Comparison of ENCODE assay signal across 8 cellular contexts in the genomic region with DNA sequence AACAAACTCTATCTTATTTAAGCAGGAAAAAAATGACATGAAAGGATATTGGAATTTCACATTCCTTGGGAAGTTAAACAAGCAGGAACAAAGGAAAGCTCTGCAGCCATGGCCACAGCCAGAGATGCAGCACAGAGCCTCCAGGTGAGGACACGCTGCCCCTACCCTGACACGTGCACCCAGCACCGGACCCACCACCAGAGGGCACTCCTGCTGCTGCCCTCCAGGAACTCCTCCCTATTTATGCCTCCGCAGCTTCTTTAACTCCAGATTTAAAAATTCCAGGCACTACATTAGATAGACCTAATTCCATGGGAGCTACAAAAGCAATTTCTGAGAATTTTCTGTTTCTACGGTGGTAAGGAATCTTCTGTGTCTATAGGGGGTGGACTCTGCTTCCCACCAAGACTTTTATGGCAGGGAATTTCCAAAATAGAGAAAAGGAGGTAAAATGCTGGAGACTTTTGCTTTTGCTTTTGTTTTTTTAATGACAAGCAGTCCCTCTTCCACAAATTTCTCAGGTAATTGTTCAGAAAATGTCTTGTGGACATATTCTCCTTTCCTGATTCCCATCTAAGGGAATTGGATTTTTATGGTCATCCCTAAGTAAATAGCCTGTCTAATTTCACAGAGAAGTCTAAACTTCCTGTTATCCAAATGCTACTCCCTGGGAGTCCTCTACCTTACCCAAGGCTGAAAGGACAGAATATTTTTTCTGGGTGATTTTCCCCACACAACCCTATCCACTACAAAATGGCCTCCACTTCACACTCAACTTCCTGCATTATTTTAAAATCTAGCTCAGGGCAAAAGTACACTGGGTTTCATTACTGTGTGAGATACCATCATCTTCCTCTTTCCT.
DNase-seq lines count a peak whose midpoint lies in the region; ATAC-seq and TF ChIP-seq lines count a peak whose summit lies in the region.

No MANE protein-coding gene starts in this region.

- no peaks in the 10 kb centered on the region for H3K4me1 ChIP-seq in GM23338 (ENCODE audit: insufficient read depth)

- peak; percentile 100 for ATAC-seq in GM23338
- peak in 1 of 2 donors; percentile 51 for ATAC-seq in naive B cell (ENCODE audit: low read depth in 2 of 2)
- no peak for ATAC-seq in GM19452 (IDR thresholded peaks at IDR 0.05; ENCODE audit: unreplicated experiment)

- peak overlapping the region; percentile 89 for H2AFZ ChIP-seq in GM23338

- CTCF ChIA-PET in activated CD4-positive, alpha-beta T cell treated with anti-CD3 and anti-CD28 coated beads, Interleukin-2, amount 10 ng/mL, durations not matched to agents 7 days and 5 days (lab: Charles Lee), result interaction anchor here (0.6 kb wide), 2 partner anchors 41 to 357 kb away, joined by 3 to 4 read pairs; no protein-coding TSS in a partner anchor

- no peaks in the 10 kb centered on the region for H3K36me3 ChIP-seq in GM23338 (ENCODE audit: insufficient read depth)

- no peak overlapping the region for H3K27ac ChIP-seq in GM23338 (ENCODE audit: low read depth)

- DNase-seq in EH (ENCODE audit: low read depth), result peak; percentile 15
- DNase-seq in GM23338 (ENCODE audit: low spot score), result peak; percentile 91
- peak; percentile 43 for DNase-seq in NCI-H2029 (lab: John Stamatoyannopoulos, UW)
- peak; percentile 68 for DNase-seq in activated CD4-positive, alpha-beta T cell treated with anti-CD3 and anti-CD28 coated beads, Interleukin-2, amount 10 ng/mL, durations not matched to agents 7 days and 5 days
- DNase-seq in effector CD4-positive, alpha-beta T cell, result peak; percentile 16
- DNase-seq in naive B cell, result peak; percentile 16
- DNase-seq in type B pancreatic cell (ENCODE audit: extremely low spot score, unreplicated experiment), result no peak

- no peaks in the 10 kb centered on the region for H4K20me1 ChIP-seq in GM23338 (replicated peaks; ENCODE audit: insufficient read depth)

- no peaks in the 10 kb centered on the region for H3F3A ChIP-seq in GM23338 (replicated peaks; ENCODE audit: low read depth)

- no peaks in the 10 kb centered on the region for H3K27me3 Mint-ChIP-seq in GM23338 (ENCODE audit: insufficient read depth, low read depth, poor library complexity)
- H3K27me3 Mint-ChIP-seq in activated CD4-positive, alpha-beta T cell treated with anti-CD3 and anti-CD28 coated beads, Interleukin-2, amount 10 ng/mL, durations not matched to agents 7 days and 5 days, result peaks cover 18% of the 10 kb centered on the region
- H3K27me3 Mint-ChIP-seq in naive B cell, result peaks cover 0 to 17% (median 15%) of the 10 kb centered on the region in 3 donors
- H3K27me3 Mint-ChIP-seq in type B pancreatic cell, result no peaks in the 10 kb centered on the region

- H3K4me3 Mint-ChIP-seq in GM23338 (no peak overlapping the region), naive B cell (no peak overlapping the region), type B pancreatic cell (no peak overlapping the region)
- H3K4me3 Mint-ChIP-seq in activated CD4-positive, alpha-beta T cell treated with anti-CD3 and anti-CD28 coated beads, Interleukin-2, amount 10 ng/mL, durations not matched to agents 7 days and 5 days, result no peak overlapping the region

- TF ChIP-seq CTCF in GM23338 (conservative IDR thresholded peaks at IDR 0.05; ENCODE audit: low read depth in 2 of 2) (peak; percentile 92 to 93), type B pancreatic cell (conservative IDR thresholded peaks at IDR 0.05) (peak; percentile 72)

- H3K4me2 ChIP-seq in GM23338, result no peak overlapping the region

- H3K4me1 Mint-ChIP-seq in GM23338 (peaks cover 5% of the 10 kb centered on the region; the same call in 2 of the 3 replicates), naive B cell (no peaks in the 10 kb centered on the region), type B pancreatic cell (ENCODE audit: unreplicated experiment) (peaks cover 4% of the 10 kb centered on the region)
- H3K4me1 Mint-ChIP-seq in activated CD4-positive, alpha-beta T cell treated with anti-CD3 and anti-CD28 coated beads, Interleukin-2, amount 10 ng/mL, durations not matched to agents 7 days and 5 days, result peaks cover 4% of the 10 kb centered on the region

- H3K4me3 ChIP-seq in GM23338, result no peak overlapping the region

- H3K9me2 ChIP-seq in GM23338 (ENCODE audit: insufficient read depth), result no peaks in the 10 kb centered on the region

- H3K27ac Mint-ChIP-seq in GM23338, result peak overlapping the region; percentile 59; the same call in 1 of the 2 replicates
- no peak overlapping the region for H3K27ac Mint-ChIP-seq in activated CD4-positive, alpha-beta T cell treated with anti-CD3 and anti-CD28 coated beads, Interleukin-2, amount 10 ng/mL, durations not matched to agents 7 days and 5 days
- H3K27ac Mint-ChIP-seq in naive B cell, result peak overlapping the region in 1 of 6 donors; percentile 12
- peak overlapping the region; percentile 19 for H3K27ac Mint-ChIP-seq in type B pancreatic cell

- peaks cover 3% of the 10 kb centered on the region; the same call in 1 of the 3 replicates for H3K9me3 Mint-ChIP-seq in GM23338
- peaks cover 3% of the 10 kb centered on the region for H3K9me3 Mint-ChIP-seq in activated CD4-positive, alpha-beta T cell treated with anti-CD3 and anti-CD28 coated beads, Interleukin-2, amount 10 ng/mL, durations not matched to agents 7 days and 5 days
- H3K9me3 Mint-ChIP-seq in naive B cell, result peaks cover 0 to 11% (median 0%) of the 10 kb centered on the region in 7 donors
- no peaks in the 10 kb centered on the region for H3K9me3 Mint-ChIP-seq in type B pancreatic cell

- H3K36me3 Mint-ChIP-seq in GM23338 (ENCODE audit: low read depth), result no peaks in the 10 kb centered on the region
- H3K36me3 Mint-ChIP-seq in activated CD4-positive, alpha-beta T cell treated with anti-CD3 and anti-CD28 coated beads, Interleukin-2, amount 10 ng/mL, durations not matched to agents 7 days and 5 days (ENCODE audit: low read depth), result no peaks in the 10 kb centered on the region
- no peaks in the 10 kb centered on the region for H3K36me3 Mint-ChIP-seq in naive B cell
- H3K36me3 Mint-ChIP-seq in type B pancreatic cell, result no peaks in the 10 kb centered on the region

- POLR2A ChIA-PET in activated CD4-positive, alpha-beta T cell treated with anti-CD3 and anti-CD28 coated beads, Interleukin-2, amount 10 ng/mL, durations not matched to agents 7 days and 5 days (lab: Charles Lee), result no interaction called here

- no peaks in the 10 kb centered on the region for H3K79me2 ChIP-seq in GM23338 (replicated peaks; ENCODE audit: insufficient read depth)

- H3K27me3 ChIP-seq in GM23338 (ENCODE audit: insufficient read depth), result no peaks in the 10 kb centered on the region

TF ChIP-seq in GM23338, 12 proteins besides CTCF, POLR2A, EP300 and RAD21:
- TF ChIP-seq, protein P1, sequence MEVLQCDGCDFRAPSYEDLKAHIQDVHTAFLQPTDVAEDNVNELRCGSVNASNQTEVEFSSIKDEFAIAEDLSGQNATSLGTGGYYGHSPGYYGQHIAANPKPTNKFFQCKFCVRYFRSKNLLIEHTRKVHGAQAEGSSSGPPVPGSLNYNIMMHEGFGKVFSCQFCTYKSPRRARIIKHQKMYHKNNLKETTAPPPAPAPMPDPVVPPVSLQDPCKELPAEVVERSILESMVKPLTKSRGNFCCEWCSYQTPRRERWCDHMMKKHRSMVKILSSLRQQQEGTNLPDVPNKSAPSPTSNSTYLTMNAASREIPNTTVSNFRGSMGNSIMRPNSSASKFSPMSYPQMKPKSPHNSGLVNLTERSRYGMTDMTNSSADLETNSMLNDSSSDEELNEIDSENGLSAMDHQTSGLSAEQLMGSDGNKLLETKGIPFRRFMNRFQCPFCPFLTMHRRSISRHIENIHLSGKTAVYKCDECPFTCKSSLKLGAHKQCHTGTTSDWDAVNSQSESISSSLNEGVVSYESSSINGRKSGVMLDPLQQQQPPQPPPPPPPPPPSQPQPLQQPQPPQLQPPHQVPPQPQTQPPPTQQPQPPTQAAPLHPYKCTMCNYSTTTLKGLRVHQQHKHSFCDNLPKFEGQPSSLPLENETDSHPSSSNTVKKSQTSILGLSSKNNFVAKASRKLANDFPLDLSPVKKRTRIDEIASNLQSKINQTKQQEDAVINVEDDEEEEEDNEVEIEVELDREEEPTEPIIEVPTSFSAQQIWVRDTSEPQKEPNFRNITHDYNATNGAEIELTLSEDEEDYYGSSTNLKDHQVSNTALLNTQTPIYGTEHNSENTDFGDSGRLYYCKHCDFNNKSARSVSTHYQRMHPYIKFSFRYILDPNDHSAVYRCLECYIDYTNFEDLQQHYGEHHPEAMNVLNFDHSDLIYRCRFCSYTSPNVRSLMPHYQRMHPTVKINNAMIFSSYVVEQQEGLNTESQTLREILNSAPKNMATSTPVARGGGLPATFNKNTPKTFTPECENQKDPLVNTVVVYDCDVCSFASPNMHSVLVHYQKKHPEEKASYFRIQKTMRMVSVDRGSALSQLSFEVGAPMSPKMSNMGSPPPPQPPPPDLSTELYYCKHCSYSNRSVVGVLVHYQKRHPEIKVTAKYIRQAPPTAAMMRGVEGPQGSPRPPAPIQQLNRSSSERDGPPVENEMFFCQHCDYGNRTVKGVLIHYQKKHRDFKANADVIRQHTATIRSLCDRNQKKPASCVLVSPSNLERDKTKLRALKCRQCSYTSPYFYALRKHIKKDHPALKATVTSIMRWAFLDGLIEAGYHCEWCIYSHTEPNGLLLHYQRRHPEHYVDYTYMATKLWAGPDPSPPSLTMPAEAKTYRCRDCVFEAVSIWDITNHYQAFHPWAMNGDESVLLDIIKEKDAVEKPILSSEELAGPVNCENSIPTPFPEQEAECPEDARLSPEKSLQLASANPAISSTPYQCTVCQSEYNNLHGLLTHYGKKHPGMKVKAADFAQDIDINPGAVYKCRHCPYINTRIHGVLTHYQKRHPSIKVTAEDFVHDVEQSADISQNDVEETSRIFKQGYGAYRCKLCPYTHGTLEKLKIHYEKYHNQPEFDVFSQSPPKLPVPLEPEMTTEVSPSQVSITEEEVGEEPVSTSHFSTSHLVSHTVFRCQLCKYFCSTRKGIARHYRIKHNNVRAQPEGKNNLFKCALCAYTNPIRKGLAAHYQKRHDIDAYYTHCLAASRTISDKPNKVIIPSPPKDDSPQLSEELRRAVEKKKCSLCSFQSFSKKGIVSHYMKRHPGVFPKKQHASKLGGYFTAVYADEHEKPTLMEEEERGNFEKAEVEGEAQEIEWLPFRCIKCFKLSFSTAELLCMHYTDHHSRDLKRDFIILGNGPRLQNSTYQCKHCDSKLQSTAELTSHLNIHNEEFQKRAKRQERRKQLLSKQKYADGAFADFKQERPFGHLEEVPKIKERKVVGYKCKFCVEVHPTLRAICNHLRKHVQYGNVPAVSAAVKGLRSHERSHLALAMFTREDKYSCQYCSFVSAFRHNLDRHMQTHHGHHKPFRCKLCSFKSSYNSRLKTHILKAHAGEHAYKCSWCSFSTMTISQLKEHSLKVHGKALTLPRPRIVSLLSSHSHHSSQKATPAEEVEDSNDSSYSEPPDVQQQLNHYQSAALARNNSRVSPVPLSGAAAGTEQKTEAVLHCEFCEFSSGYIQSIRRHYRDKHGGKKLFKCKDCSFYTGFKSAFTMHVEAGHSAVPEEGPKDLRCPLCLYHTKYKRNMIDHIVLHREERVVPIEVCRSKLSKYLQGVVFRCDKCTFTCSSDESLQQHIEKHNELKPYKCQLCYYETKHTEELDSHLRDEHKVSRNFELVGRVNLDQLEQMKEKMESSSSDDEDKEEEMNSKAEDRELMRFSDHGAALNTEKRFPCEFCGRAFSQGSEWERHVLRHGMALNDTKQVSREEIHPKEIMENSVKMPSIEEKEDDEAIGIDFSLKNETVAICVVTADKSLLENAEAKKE (CRISPR knock-in tag; IDR thresholded peaks at IDR 0.05), result no peak; the same call in 1 of the 2 replicates
